ENCODE assay signal across 8 cellular contexts in the genomic region with DNA sequence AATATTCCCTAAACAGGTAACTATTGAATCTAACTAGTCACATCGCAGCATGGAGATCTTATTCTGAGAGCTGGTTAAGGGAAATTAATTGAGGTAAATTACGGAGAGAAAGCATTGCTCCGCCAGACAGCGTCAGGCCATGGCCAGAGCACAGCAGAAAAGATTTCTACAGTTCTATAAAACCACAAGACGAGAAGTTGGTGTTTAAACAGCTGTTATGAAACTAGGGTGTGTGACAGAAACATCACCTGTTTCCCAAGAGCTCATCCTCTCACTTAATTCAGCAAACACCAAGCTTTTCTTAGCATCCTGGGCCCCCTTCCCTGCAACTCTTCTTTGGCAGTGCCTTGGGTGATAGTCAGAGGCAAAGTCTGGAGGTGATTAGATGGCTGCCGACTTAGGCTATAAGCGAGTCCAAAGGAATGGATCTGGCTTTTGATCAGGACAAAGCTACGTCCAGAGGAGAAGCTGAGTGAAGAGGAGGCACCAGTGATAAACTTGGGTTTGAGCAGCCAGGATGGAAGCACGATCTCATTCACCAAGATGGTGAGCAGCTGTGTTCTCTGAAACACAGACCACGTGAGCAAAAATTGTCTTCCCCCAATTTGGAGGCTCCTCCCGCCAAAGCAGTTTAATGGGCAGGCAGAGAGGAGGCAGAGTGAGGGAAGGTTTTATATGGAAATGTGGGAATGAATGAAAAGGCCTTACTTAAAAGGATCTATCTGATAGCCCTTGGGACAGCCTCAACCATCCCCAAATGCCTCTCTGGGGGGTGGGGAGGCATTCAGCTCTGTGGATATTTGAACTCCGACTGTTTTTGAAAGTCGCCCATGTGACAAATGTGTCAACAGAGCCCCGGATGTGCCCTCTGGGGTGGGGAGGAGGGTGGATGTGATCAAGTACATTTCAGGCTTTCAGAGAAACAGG. TPM values are rescaled to one million over a fixed set of nuclear protein-coding genes. Genes with fewer than 3 reads are reported as not detected.
A peak's percentile ranks its signal among the peaks of the same experiment; 100 is the strongest.
DNase-seq lines count a peak whose midpoint lies in the region; ATAC-seq and TF ChIP-seq lines count a peak whose summit lies in the region.

No MANE protein-coding gene starts in this region.

- CTCF ChIA-PET in Panc1 (lab: Charles Lee) = interaction anchor here (0.6 kb wide), 1 partner anchor 246 kb away, joined by 3 read pairs; no protein-coding TSS in a partner anchor
- CTCF ChIA-PET in activated naive CD4-positive, alpha-beta T cell treated with anti-CD3 and anti-CD28 coated beads, Interleukin-2, amount 10 ng/mL, durations not matched to agents 7 days and 5 days (lab: Charles Lee) = interaction anchor here (0.8 to 2.4 kb wide), 17 partner anchors 9 to 224 kb away, joined by 3 to 18 read pairs (median 6); no protein-coding TSS in a partner anchor

- H3K9me3 Mint-ChIP-seq in activated naive CD4-positive, alpha-beta T cell treated with anti-CD3 and anti-CD28 coated beads, Interleukin-2, amount 10 ng/mL, durations not matched to agents 7 days and 5 days = peaks cover under 1% of the 10 kb centered on the region
- no peaks in the 10 kb centered on the region for H3K9me3 Mint-ChIP-seq in naive B cell

- peak; percentile 62 for ATAC-seq in GM18858 (IDR thresholded peaks at IDR 0.05; ENCODE audit: unreplicated experiment)
- ATAC-seq in HG02884 (IDR thresholded peaks at IDR 0.05; ENCODE audit: unreplicated experiment) = peak; percentile 45
- ATAC-seq in Panc1 = no peak
- ATAC-seq in naive B cell (ENCODE audit: low read depth in 2 of 2) = peak; percentile 48 to 49
- ATAC-seq in upper lobe of right lung = peak; percentile 54
- no peak for ATAC-seq in foreskin keratinocyte

- TF ChIP-seq CTCF in Panc1 (IDR thresholded peaks at IDR 0.05) (no peak), upper lobe of right lung (IDR thresholded peaks at IDR 0.05) (no peak), foreskin keratinocyte (conservative IDR thresholded peaks at IDR 0.05) (no peak)

- POLR2A ChIA-PET in Panc1 (lab: Charles Lee) = no interaction called here

- in situ Hi-C loops in Panc1 (cut with HindIII; ENCODE audit: low pct_unique_long_range_greater_than_20kb, low sequenced_read_pairs) = no loop called here

- H3K4me1 Mint-ChIP-seq in activated naive CD4-positive, alpha-beta T cell treated with anti-CD3 and anti-CD28 coated beads, Interleukin-2, amount 10 ng/mL, durations not matched to agents 7 days and 5 days = peaks cover 47% of the 10 kb centered on the region
- peaks cover 12 to 35% (median 21%) of the 10 kb centered on the region in 3 donors for H3K4me1 Mint-ChIP-seq in naive B cell

- no peak overlapping the region for H3K4me3 Mint-ChIP-seq in activated naive CD4-positive, alpha-beta T cell treated with anti-CD3 and anti-CD28 coated beads, Interleukin-2, amount 10 ng/mL, durations not matched to agents 7 days and 5 days
- H3K4me3 Mint-ChIP-seq in naive B cell = no peak overlapping the region

- H3K4me1 ChIP-seq in Panc1 (ENCODE audit: control insufficient read depth, insufficient read depth, low read length) (peaks cover 30% of the 10 kb centered on the region), upper lobe of right lung (peaks cover 49% of the 10 kb centered on the region), foreskin keratinocyte (peaks cover 5% of the 10 kb centered on the region)

- BruUV-seq in Panc1 (replicated peaks; lab: Mats Ljungman, UMichigan) = no TSS peak

- H3K27ac ChIP-seq in Panc1 (ENCODE audit: low read length) (peak overlapping the region; percentile 57), upper lobe of right lung (peak overlapping the region; percentile 74), foreskin keratinocyte (no peak overlapping the region)

- H3K27me3 ChIP-seq in Panc1 (ENCODE audit: control insufficient read depth, insufficient read depth, low read length) = no peaks in the 10 kb centered on the region
- no peaks in the 10 kb centered on the region for H3K27me3 ChIP-seq in upper lobe of right lung
- H3K27me3 ChIP-seq in foreskin keratinocyte = peaks cover 15% of the 10 kb centered on the region

- H3K36me3 ChIP-seq in Panc1 (ENCODE audit: control insufficient read depth, insufficient read depth, low read length) = no peaks in the 10 kb centered on the region
- no peaks in the 10 kb centered on the region for H3K36me3 ChIP-seq in upper lobe of right lung

- H3K27ac Mint-ChIP-seq in activated naive CD4-positive, alpha-beta T cell treated with anti-CD3 and anti-CD28 coated beads, Interleukin-2, amount 10 ng/mL, durations not matched to agents 7 days and 5 days = no peak overlapping the region
- H3K27ac Mint-ChIP-seq in naive B cell = no peak overlapping the region

- intact Hi-C loops in Panc1 (cut with micrococcal nuclease; ENCODE audit: unreplicated experiment) = no loop called here
- intact Hi-C loops in upper lobe of right lung (cut with DNase I) = no loop called here

- DNase-seq in Panc1 (ENCODE audit: low read depth, low spot score) = no peak
- DNase-seq in activated naive CD4-positive, alpha-beta T cell treated with anti-CD3 and anti-CD28 coated beads, Interleukin-2, amount 10 ng/mL, durations not matched to agents 7 days and 5 days = peak; percentile 94
- peak; percentile 83 for DNase-seq in naive B cell
- DNase-seq in upper lobe of right lung = peak; percentile 81
- no peak for DNase-seq in foreskin keratinocyte
- DNase-seq in occipital lobe (lab: John Stamatoyannopoulos, UW) = no peak

- H3K36me3 Mint-ChIP-seq in activated naive CD4-positive, alpha-beta T cell treated with anti-CD3 and anti-CD28 coated beads, Interleukin-2, amount 10 ng/mL, durations not matched to agents 7 days and 5 days = peaks cover 3% of the 10 kb centered on the region
- no peaks in the 10 kb centered on the region for H3K36me3 Mint-ChIP-seq in naive B cell

- H3K4me3 ChIP-seq in Panc1 (ENCODE audit: low read depth in 2 of 2, low read length in 2 of 2) = no peak overlapping the region
- no peak overlapping the region for H3K4me3 ChIP-seq in upper lobe of right lung

- H3K9me3 ChIP-seq in Panc1 (ENCODE audit: control insufficient read depth, insufficient read depth, low read depth, low read length) (no peaks in the 10 kb centered on the region), upper lobe of right lung (no peaks in the 10 kb centered on the region)

- no peaks in the 10 kb centered on the region for H3K27me3 Mint-ChIP-seq in activated naive CD4-positive, alpha-beta T cell treated with anti-CD3 and anti-CD28 coated beads, Interleukin-2, amount 10 ng/mL, durations not matched to agents 7 days and 5 days
- no peaks in the 10 kb centered on the region for H3K27me3 Mint-ChIP-seq in naive B cell

RNA-seq across cellular contexts. Expression of gene PKDCC, which starts 57.8 kb away (rescaled TPM):
- 14.8 TPM for total RNA-seq in Panc1 (2021; ENCODE audit: unreplicated experiment)
- 18.7 TPM for polyA plus RNA-seq in Panc1 (2012; ENCODE audit: insufficient read length)
- polyA plus RNA-seq in naive B cell (ENCODE audit: low read depth in 6 of 6) = not detected
- 65.5 TPM for total RNA-seq in upper lobe of right lung
- not detected in 2 replicates for total RNA-seq in foreskin keratinocyte
- 0.07 TPM in 1 of 2 replicates, not detected in the other for polyA plus RNA-seq in foreskin keratinocyte
- total RNA-seq in occipital lobe = 16.2 TPM

Comparison
In these comparisons a context has a peak if more than half of its experiments do, and no peak if none do; other contexts are left out.
1. ATAC-seq: peak in GM18858 (single experiment), HG02884 (single experiment), naive B cell (2 of 2) and upper lobe of right lung (single experiment); none in Panc1 (single experiment) and foreskin keratinocyte (single experiment).
2. DNase-seq: peak in activated naive CD4-positive, alpha-beta T cell treated with anti-CD3 and anti-CD28 coated beads, Interleukin-2, amount 10 ng/mL, durations not matched to agents 7 days and 5 days (single experiment), naive B cell (single experiment) and upper lobe of right lung (single experiment); none in Panc1 (single experiment), foreskin keratinocyte (0 of 2) and occipital lobe (single experiment).
3. RNA of gene PKDCC, which starts 57.8 kb away (total RNA-seq): 65.5 TPM in upper lobe of right lung (single experiment), 16.2 TPM in occipital lobe (single experiment) and 14.8 TPM in Panc1 (single experiment); not detected in foreskin keratinocyte; every median in the first group is over 10 times any median in the second.